Comparison of ENCODE assay signal across 26 cellular contexts in the genomic region with DNA sequence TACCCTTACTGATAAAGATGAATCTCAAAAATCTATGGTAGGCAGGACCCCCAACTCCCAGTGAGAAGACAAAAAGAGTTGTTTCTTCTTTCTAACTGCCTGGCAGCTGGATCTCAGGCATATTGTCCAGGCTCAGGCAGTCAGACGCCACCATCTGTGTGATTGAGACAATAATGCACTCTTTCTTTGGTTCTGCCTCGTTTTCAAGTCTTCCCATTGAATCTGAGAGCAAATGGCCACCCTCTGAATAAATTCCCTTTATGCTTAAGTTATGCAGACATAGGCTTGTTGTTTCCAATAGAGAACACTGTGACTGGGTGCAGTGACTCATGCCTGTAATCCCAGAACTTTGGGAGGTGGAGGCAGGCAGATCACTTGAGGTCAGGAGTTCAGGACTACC. TPM values are rescaled to one million over a fixed set of nuclear protein-coding genes. Genes with fewer than 3 reads are reported as not detected.
DNase-seq lines count a peak whose midpoint lies in the region; ATAC-seq, FAIRE-seq and TF ChIP-seq lines count a peak whose summit lies in the region.
"Had no signal": no experiment of that assay in that cellular context is flagged by ENCODE, and none has a peak within 500 bp of the region (broad histone marks: within the 10 kb centered on the region; RNA-seq: fewer than 3 reads in every experiment).

No MANE protein-coding gene starts in this region.

- no peaks in the 10 kb centered on the region for H3K36me3 ChIP-seq in sigmoid colon
- H3K36me3 ChIP-seq: neural progenitor cell, suprapubic skin, uterus had no signal

- H3K27ac ChIP-seq in sigmoid colon, result no peak overlapping the region
- H3K27ac ChIP-seq: HL-60, neural progenitor cell, SK-N-MC, suprapubic skin, uterus had no signal

- TF ChIP-seq POLR2A in sigmoid colon (IDR thresholded peaks at IDR 0.05), result no peak

- peaks cover 2% of the 10 kb centered on the region for H3K36me3 Mint-ChIP-seq in activated CD4-positive, alpha-beta memory T cell treated with anti-CD3 and anti-CD28 coated beads, Interleukin-2, amount 10 ng/mL, durations not matched to agents 7 days and 5 days (ENCODE audit: low read depth)
- H3K36me3 Mint-ChIP-seq in activated CD4-positive, alpha-beta memory T cell treated with anti-CD3 and anti-CD28 coated beads for 36 hours, result no peaks in the 10 kb centered on the region
- H3K36me3 Mint-ChIP-seq in activated CD8-positive, alpha-beta memory T cell treated with anti-CD3 and anti-CD28 coated beads, Interleukin-2, amount 10 ng/mL, durations not matched to agents 7 days and 5 days, result peaks cover 2% of the 10 kb centered on the region
- H3K36me3 Mint-ChIP-seq: neural progenitor cell had no signal

- H3K9me3 Mint-ChIP-seq in activated CD4-positive, alpha-beta memory T cell treated with anti-CD3 and anti-CD28 coated beads, Interleukin-2, amount 10 ng/mL, durations not matched to agents 7 days and 5 days, result no peaks in the 10 kb centered on the region
- peaks cover 4% of the 10 kb centered on the region for H3K9me3 Mint-ChIP-seq in activated CD4-positive, alpha-beta memory T cell treated with anti-CD3 and anti-CD28 coated beads for 36 hours
- no peaks in the 10 kb centered on the region for H3K9me3 Mint-ChIP-seq in activated CD8-positive, alpha-beta memory T cell treated with anti-CD3 and anti-CD28 coated beads, Interleukin-2, amount 10 ng/mL, durations not matched to agents 7 days and 5 days (ENCODE audit: low read depth)

- no peaks in the 10 kb centered on the region for H3K27me3 ChIP-seq in sigmoid colon
- H3K27me3 ChIP-seq: uterus had no signal

- H3K4me1 ChIP-seq in sigmoid colon, result no peaks in the 10 kb centered on the region
- H3K4me1 ChIP-seq: suprapubic skin, uterus had no signal

- ATAC-seq in activated CD8-positive, alpha-beta memory T cell treated with anti-CD3 and anti-CD28 coated beads, Interleukin-2, amount 10 ng/mL, durations not matched to agents 7 days and 5 days, result no peak
- ATAC-seq: HCT116, left cardiac atrium had no signal

- H3K27me3 Mint-ChIP-seq in activated CD4-positive, alpha-beta memory T cell treated with anti-CD3 and anti-CD28 coated beads, Interleukin-2, amount 10 ng/mL, durations not matched to agents 7 days and 5 days, result peaks cover 14% of the 10 kb centered on the region
- no peaks in the 10 kb centered on the region for H3K27me3 Mint-ChIP-seq in activated CD4-positive, alpha-beta memory T cell treated with anti-CD3 and anti-CD28 coated beads for 36 hours
- peaks cover 11% of the 10 kb centered on the region for H3K27me3 Mint-ChIP-seq in activated CD8-positive, alpha-beta memory T cell treated with anti-CD3 and anti-CD28 coated beads, Interleukin-2, amount 10 ng/mL, durations not matched to agents 7 days and 5 days

- DNase-seq in activated CD4-positive, alpha-beta memory T cell treated with anti-CD3 and anti-CD28 coated beads, Interleukin-2, amount 10 ng/mL, durations not matched to agents 7 days and 5 days, result no peak
- DNase-seq in activated CD4-positive, alpha-beta memory T cell treated with anti-CD3 and anti-CD28 coated beads for 36 hours, result no peak
- no peak for DNase-seq in activated CD8-positive, alpha-beta memory T cell treated with anti-CD3 and anti-CD28 coated beads, Interleukin-2, amount 10 ng/mL, durations not matched to agents 7 days and 5 days
- DNase-seq in frontal cortex (ENCODE audit: low spot score in 2 of 2) (peak in 1 of 2 donors; percentile 49), putamen (ENCODE audit: low spot score) (peak; percentile 48), sigmoid colon (no peak), H4 (ENCODE audit: low spot score) (no peak)
- DNase-seq in effector CD4-positive, alpha-beta T cell, result no peak
- DNase-seq: activated naive CD4-positive, alpha-beta T cell treated with Interleukin-2 at 50 U/mL for 16 hours; left cardiac atrium; NCI-H187; NCI-H345; NK-92 treated with Interleukin-12 subunit alpha and Interleukin-12 subunit beta, amount 100 ng/mL, for 24 hours; stimulated activated CD4-positive, alpha-beta T cell treated with anti-CD3 and anti-CD28 coated beads, Interleukin-12 subunit alpha, Interleukin-12 subunit beta, amount 100 ng/mL, for 4 hours; uterus had no signal

- no peak for TF ChIP-seq EP300 in sigmoid colon (IDR thresholded peaks at IDR 0.05)

- TF ChIP-seq CTCF in sigmoid colon (IDR thresholded peaks at IDR 0.05), result no peak

- intact Hi-C loops in activated CD4-positive, alpha-beta memory T cell treated with anti-CD3 and anti-CD28 coated beads for 36 hours (cut with micrococcal nuclease), result loop anchor here (1.0 to 10.0 kb wide), 3 partner anchors 25 to 196 kb away; no protein-coding TSS in a partner anchor
- intact Hi-C loops in sigmoid colon (cut with DNase I), result no loop called here

- no peaks in the 10 kb centered on the region for H3K9me3 ChIP-seq in sigmoid colon
- H3K9me3 ChIP-seq: suprapubic skin, uterus had no signal

- POLR2A ChIA-PET in activated CD4-positive, alpha-beta memory T cell treated with anti-CD3 and anti-CD28 coated beads, Interleukin-2, amount 10 ng/mL, durations not matched to agents 7 days and 5 days (lab: Charles Lee), result no interaction called here
- POLR2A ChIA-PET in activated CD4-positive, alpha-beta memory T cell treated with anti-CD3 and anti-CD28 coated beads for 36 hours (lab: Charles Lee), result no interaction called here

- no peak overlapping the region for H3K4me3 Mint-ChIP-seq in activated CD4-positive, alpha-beta memory T cell treated with anti-CD3 and anti-CD28 coated beads, Interleukin-2, amount 10 ng/mL, durations not matched to agents 7 days and 5 days
- no peak overlapping the region for H3K4me3 Mint-ChIP-seq in activated CD4-positive, alpha-beta memory T cell treated with anti-CD3 and anti-CD28 coated beads for 36 hours
- no peak overlapping the region for H3K4me3 Mint-ChIP-seq in activated CD8-positive, alpha-beta memory T cell treated with anti-CD3 and anti-CD28 coated beads, Interleukin-2, amount 10 ng/mL, durations not matched to agents 7 days and 5 days
- H3K4me3 Mint-ChIP-seq: neural progenitor cell had no signal

- WGBS in sigmoid colon, 2 donors, result 47 to 64% methylated on average over 2 of the region's 2 CpGs

- peak; percentile 80 for FAIRE-seq in frontal cortex (lab: Jason Lieb, UNC)
- FAIRE-seq: A204.1, endometrium, GM19239, RCC 7860 had no signal

- CTCF ChIA-PET in activated CD4-positive, alpha-beta memory T cell treated with anti-CD3 and anti-CD28 coated beads, Interleukin-2, amount 10 ng/mL, durations not matched to agents 7 days and 5 days (lab: Charles Lee), result interaction anchor here (1.2 to 1.7 kb wide), 2 partner anchors 10 to 19 kb away, joined by 3 read pairs; no protein-coding TSS in a partner anchor
- CTCF ChIA-PET in activated CD4-positive, alpha-beta memory T cell treated with anti-CD3 and anti-CD28 coated beads for 36 hours (lab: Charles Lee), result interaction anchor here (0.6 to 2.8 kb wide), 2 partner anchors 20 to 102 kb away, joined by 3 to 12 read pairs; no protein-coding TSS in a partner anchor
- CTCF ChIA-PET in activated CD8-positive, alpha-beta memory T cell treated with anti-CD3 and anti-CD28 coated beads, Interleukin-2, amount 10 ng/mL, durations not matched to agents 7 days and 5 days (lab: Charles Lee), result interaction anchor here (0.8 to 1.6 kb wide), 2 partner anchors 10 to 14 kb away, joined by 3 to 11 read pairs; no protein-coding TSS in a partner anchor

- H3K27ac Mint-ChIP-seq in activated CD4-positive, alpha-beta memory T cell treated with anti-CD3 and anti-CD28 coated beads, Interleukin-2, amount 10 ng/mL, durations not matched to agents 7 days and 5 days, result peak overlapping the region; percentile 17
- no peak overlapping the region for H3K27ac Mint-ChIP-seq in activated CD4-positive, alpha-beta memory T cell treated with anti-CD3 and anti-CD28 coated beads for 36 hours
- H3K27ac Mint-ChIP-seq in activated CD8-positive, alpha-beta memory T cell treated with anti-CD3 and anti-CD28 coated beads, Interleukin-2, amount 10 ng/mL, durations not matched to agents 7 days and 5 days, result peak overlapping the region; percentile 17
- H3K27ac Mint-ChIP-seq: neural progenitor cell had no signal

- H3K4me3 ChIP-seq in sigmoid colon, result no peak overlapping the region
- H3K4me3 ChIP-seq: GM12878, neural progenitor cell, SK-N-MC, suprapubic skin, uterus had no signal

- peaks cover 26% of the 10 kb centered on the region for H3K4me1 Mint-ChIP-seq in activated CD4-positive, alpha-beta memory T cell treated with anti-CD3 and anti-CD28 coated beads, Interleukin-2, amount 10 ng/mL, durations not matched to agents 7 days and 5 days
- H3K4me1 Mint-ChIP-seq in activated CD4-positive, alpha-beta memory T cell treated with anti-CD3 and anti-CD28 coated beads for 36 hours (ENCODE audit: low read depth), result peaks cover 21% of the 10 kb centered on the region
- H3K4me1 Mint-ChIP-seq in activated CD8-positive, alpha-beta memory T cell treated with anti-CD3 and anti-CD28 coated beads, Interleukin-2, amount 10 ng/mL, durations not matched to agents 7 days and 5 days, result peaks cover 33% of the 10 kb centered on the region

RNA-seq across cellular contexts. Expression of gene CD207, which starts 15.3 kb away (rescaled TPM):
- not detected for total RNA-seq in activated CD4-positive, alpha-beta memory T cell treated with anti-CD3 and anti-CD28 coated beads, Interleukin-2, amount 10 ng/mL, durations not matched to agents 7 days and 5 days
- total RNA-seq in activated CD4-positive, alpha-beta memory T cell treated with anti-CD3 and anti-CD28 coated beads for 36 hours, result not detected
- total RNA-seq in activated CD8-positive, alpha-beta memory T cell treated with anti-CD3 and anti-CD28 coated beads, Interleukin-2, amount 10 ng/mL, durations not matched to agents 7 days and 5 days, result not detected
- total RNA-seq in frontal cortex, result not detected
- total RNA-seq in sigmoid colon, result under 1 TPM in 2 of 4 donors, not detected in 2; 0.27 to 0.71 TPM
- polyA plus RNA-seq in sigmoid colon, result under 1 TPM in 1 of 3 donors, not detected in 2; 0.06 TPM
- not detected in 2 replicates for total RNA-seq in H4 (2014; rRNA removed; shearing (Covaris generic))
- total RNA-seq: GM12878, pulmonary artery endothelial cell had no signal
- polyA plus RNA-seq: GM12878 had no signal

RNA-seq across cellular contexts. Expression of gene CLEC4F, which starts 30.5 kb away (rescaled TPM):
- not detected for total RNA-seq in activated CD4-positive, alpha-beta memory T cell treated with anti-CD3 and anti-CD28 coated beads, Interleukin-2, amount 10 ng/mL, durations not matched to agents 7 days and 5 days
- not detected for total RNA-seq in activated CD4-positive, alpha-beta memory T cell treated with anti-CD3 and anti-CD28 coated beads for 36 hours
- not detected for total RNA-seq in activated CD8-positive, alpha-beta memory T cell treated with anti-CD3 and anti-CD28 coated beads, Interleukin-2, amount 10 ng/mL, durations not matched to agents 7 days and 5 days
- not detected for total RNA-seq in frontal cortex
- total RNA-seq in sigmoid colon, result under 1 TPM in 1 of 4 donors, not detected in 3; 0.55 TPM
- polyA plus RNA-seq in sigmoid colon, result under 1 TPM in 1 of 3 donors, not detected in 2; 0.15 TPM
- total RNA-seq in H4 (2014; rRNA removed; shearing (Covaris generic)), result not detected in 2 replicates
- total RNA-seq: GM12878, pulmonary artery endothelial cell had no signal

RNA-seq across cellular contexts. Expression of gene VAX2, which starts 49.5 kb away (rescaled TPM):
- not detected for total RNA-seq in activated CD4-positive, alpha-beta memory T cell treated with anti-CD3 and anti-CD28 coated beads, Interleukin-2, amount 10 ng/mL, durations not matched to agents 7 days and 5 days
- not detected for total RNA-seq in activated CD4-positive, alpha-beta memory T cell treated with anti-CD3 and anti-CD28 coated beads for 36 hours
- total RNA-seq in activated CD8-positive, alpha-beta memory T cell treated with anti-CD3 and anti-CD28 coated beads, Interleukin-2, amount 10 ng/mL, durations not matched to agents 7 days and 5 days, result not detected
- total RNA-seq in frontal cortex, result not detected
- 1 to 10 TPM in 1 of 4 donors, under 1 TPM in 1, not detected in 2; 0.83 to 1.8 TPM for total RNA-seq in sigmoid colon
- polyA plus RNA-seq in sigmoid colon, result under 1 TPM in 2 of 3 donors, not detected in 1; 0.07 to 0.60 TPM
- total RNA-seq in H4 (2014; rRNA removed; shearing (Covaris generic)), result 2.3 and 6.2 TPM in 2 replicates
- total RNA-seq: GM12878 had no signal
- polyA plus RNA-seq: GM12878 had no signal
